1 cellular context compared by ENCODE assay signal in the genomic region with DNA sequence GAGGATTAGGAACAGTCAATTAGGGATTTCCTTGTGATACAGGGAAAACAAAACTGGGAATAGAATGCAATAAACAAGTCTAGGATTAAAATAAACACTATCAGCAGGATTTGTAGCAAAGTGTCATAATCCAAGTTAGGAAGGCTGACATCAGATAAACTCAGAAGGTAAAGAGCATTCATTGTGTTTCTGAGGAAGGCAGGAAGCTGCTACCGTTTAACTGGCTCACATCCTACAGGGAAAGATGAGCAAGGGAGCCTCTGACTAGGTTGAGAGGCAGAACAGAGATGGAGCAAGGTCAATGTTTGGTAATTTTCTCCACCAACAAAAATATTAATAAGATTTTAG.
TF ChIP-seq lines count a peak whose summit lies in the region.

No MANE protein-coding gene starts in this region.

TF ChIP-seq in HEK293, 187 proteins besides CTCF, POLR2A, EP300 and RAD21 (continued from another document):
- TF ChIP-seq, protein P1, sequence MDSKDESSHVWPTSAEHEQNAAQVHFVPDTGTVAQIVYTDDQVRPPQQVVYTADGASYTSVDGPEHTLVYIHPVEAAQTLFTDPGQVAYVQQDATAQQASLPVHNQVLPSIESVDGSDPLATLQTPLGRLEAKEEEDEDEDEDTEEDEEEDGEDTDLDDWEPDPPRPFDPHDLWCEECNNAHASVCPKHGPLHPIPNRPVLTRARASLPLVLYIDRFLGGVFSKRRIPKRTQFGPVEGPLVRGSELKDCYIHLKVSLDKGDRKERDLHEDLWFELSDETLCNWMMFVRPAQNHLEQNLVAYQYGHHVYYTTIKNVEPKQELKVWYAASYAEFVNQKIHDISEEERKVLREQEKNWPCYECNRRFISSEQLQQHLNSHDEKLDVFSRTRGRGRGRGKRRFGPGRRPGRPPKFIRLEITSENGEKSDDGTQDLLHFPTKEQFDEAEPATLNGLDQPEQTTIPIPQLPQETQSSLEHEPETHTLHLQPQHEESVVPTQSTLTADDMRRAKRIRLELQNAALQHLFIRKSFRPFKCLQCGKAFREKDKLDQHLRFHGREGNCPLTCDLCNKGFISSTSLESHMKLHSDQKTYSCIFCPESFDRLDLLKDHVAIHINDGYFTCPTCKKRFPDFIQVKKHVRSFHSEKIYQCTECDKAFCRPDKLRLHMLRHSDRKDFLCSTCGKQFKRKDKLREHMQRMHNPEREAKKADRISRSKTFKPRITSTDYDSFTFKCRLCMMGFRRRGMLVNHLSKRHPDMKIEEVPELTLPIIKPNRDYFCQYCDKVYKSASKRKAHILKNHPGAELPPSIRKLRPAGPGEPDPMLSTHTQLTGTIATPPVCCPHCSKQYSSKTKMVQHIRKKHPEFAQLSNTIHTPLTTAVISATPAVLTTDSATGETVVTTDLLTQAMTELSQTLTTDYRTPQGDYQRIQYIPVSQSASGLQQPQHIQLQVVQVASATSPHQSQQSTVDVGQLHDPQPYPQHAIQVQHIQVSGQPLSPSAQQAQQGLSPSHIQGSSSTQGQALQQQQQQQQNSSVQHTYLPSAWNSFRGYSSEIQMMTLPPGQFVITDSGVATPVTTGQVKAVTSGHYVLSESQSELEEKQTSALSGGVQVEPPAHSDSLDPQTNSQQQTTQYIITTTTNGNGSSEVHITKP (tag by site-specific recombination; IDR thresholded peaks at IDR 0.05) = 0 out of 2 replicates have a peak, but pooled peaks have one; percentile 49
- TF ChIP-seq ZNF560 (tag by site-specific recombination; IDR thresholded peaks at IDR 0.05; ENCODE audit: borderline replicate concordance) (no peak), ZSCAN23 (tag by site-specific recombination; IDR thresholded peaks at IDR 0.05) (no peak), ZBTB7A (tag by site-specific recombination; IDR thresholded peaks at IDR 0.05; ENCODE audit: low read depth) (no peak), PRDM6 (tag by site-specific recombination; IDR thresholded peaks at IDR 0.05) (no peak), ZNF768 (tag by site-specific recombination; IDR thresholded peaks at IDR 0.05) (no peak), KLF9 (tag by site-specific recombination; IDR thresholded peaks at IDR 0.05; ENCODE audit: low read depth) (no peak), ZBTB48 (tag by site-specific recombination; IDR thresholded peaks at IDR 0.05) (no peak), OSR2 (tag by site-specific recombination; IDR thresholded peaks at IDR 0.05) (0 out of 2 replicates have a peak, but pooled peaks have one; percentile 71), MEIS1 (CRISPR knock-in tag; IDR thresholded peaks at IDR 0.05; ENCODE audit: borderline replicate concordance) (no peak), ZFP69B (tag by site-specific recombination; IDR thresholded peaks at IDR 0.05) (0 out of 2 replicates have a peak, but pooled peaks have one; percentile 9), ZNF521 (tag by site-specific recombination; IDR thresholded peaks at IDR 0.05) (no peak), ZNF645 (tag by site-specific recombination; IDR thresholded peaks at IDR 0.05) (no peak), SALL2 (tag by site-specific recombination; IDR thresholded peaks at IDR 0.05; ENCODE audit: borderline replicate concordance) (no peak), ZNF785 (tag by site-specific recombination; IDR thresholded peaks at IDR 0.05) (no peak), ZNF335 (tag by site-specific recombination; conservative IDR thresholded peaks at IDR 0.05) (no peak), ZNF169 (tag by site-specific recombination; IDR thresholded peaks at IDR 0.05) (no peak), ZNF777 (tag by site-specific recombination; IDR thresholded peaks at IDR 0.05; ENCODE audit: borderline replicate concordance) (no peak), ZBTB21 (tag by site-specific recombination; IDR thresholded peaks at IDR 0.05) (no peak; the same call in 1 of the 2 replicates), ZNF549 (tag by site-specific recombination; IDR thresholded peaks at IDR 0.05) (no peak)
- TF ChIP-seq, protein P2, sequence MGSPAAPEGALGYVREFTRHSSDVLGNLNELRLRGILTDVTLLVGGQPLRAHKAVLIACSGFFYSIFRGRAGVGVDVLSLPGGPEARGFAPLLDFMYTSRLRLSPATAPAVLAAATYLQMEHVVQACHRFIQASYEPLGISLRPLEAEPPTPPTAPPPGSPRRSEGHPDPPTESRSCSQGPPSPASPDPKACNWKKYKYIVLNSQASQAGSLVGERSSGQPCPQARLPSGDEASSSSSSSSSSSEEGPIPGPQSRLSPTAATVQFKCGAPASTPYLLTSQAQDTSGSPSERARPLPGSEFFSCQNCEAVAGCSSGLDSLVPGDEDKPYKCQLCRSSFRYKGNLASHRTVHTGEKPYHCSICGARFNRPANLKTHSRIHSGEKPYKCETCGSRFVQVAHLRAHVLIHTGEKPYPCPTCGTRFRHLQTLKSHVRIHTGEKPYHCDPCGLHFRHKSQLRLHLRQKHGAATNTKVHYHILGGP (tag by site-specific recombination; IDR thresholded peaks at IDR 0.05) = no peak
